Comparison of ENCODE assay signal across 10 cellular contexts in the genomic region with DNA sequence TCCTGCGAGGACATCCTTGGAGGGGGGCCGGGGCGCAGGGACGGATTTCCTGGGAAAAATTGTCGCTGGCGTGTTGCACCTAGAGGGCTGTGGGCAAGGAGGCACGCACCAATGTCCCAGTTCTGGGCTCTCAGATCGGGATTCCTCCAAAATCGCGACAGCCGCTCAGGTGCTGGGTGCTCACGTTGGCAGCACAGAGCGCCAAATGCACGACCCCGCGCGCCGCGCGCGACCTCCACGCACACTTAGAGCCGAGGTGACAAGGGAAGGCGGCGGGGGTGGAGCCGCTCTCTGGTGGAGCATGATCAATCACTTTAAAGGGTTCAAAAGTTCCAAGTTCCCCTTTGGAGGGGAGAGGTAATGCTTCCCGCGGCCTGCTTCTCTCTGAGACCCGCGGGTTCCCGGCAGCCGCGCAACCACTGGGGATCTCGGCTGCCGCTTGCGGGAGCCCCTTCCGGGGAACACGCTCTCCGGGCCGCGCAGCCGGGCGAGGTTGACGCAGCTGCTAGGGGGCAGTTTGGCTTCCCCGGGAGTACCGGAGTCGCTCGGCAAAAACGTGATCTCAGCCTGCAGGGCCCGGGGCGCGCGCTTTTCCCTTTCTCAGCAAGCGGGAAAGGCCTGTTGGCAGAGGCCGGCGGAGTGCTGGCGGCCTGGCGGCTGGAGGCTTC. TPM values are rescaled to one million over a fixed set of nuclear protein-coding genes. Genes with fewer than 3 reads are reported as not detected.
A peak's percentile ranks its signal among the peaks of the same experiment; 100 is the strongest.
DNase-seq lines count a peak whose midpoint lies in the region; ATAC-seq and TF ChIP-seq lines count a peak whose summit lies in the region.
"Had no signal": no experiment of that assay in that cellular context is flagged by ENCODE, and none has a peak within 500 bp of the region (broad histone marks: within the 10 kb centered on the region; RNA-seq: fewer than 3 reads in every experiment).

No MANE protein-coding gene starts in this region.

- peak overlapping the region; percentile 85 for H3K9ac ChIP-seq in mesendoderm (ENCODE audit: low read length)

- no peak overlapping the region for H3K23ac ChIP-seq in mesendoderm (ENCODE audit: low read length)

- no peak overlapping the region for H3K27ac Mint-ChIP-seq in activated naive CD4-positive, alpha-beta T cell treated with anti-CD3 and anti-CD28 coated beads, Interleukin-2, amount 10 ng/mL, durations not matched to agents 7 days and 5 days

- H3K56ac ChIP-seq in mesendoderm (ENCODE audit: low read length): peak overlapping the region; percentile 94

- H3K79me1 ChIP-seq in mesendoderm (ENCODE audit: low read length): no peaks in the 10 kb centered on the region

- peak overlapping the region; percentile 84 for H4K8ac ChIP-seq in mesendoderm (ENCODE audit: low read depth, low read length)

- peaks cover 55% of the 10 kb centered on the region for H3K4me1 ChIP-seq in ectodermal cell (ENCODE audit: control insufficient read depth, insufficient read depth, low read length)
- H3K4me1 ChIP-seq in mesendoderm (ENCODE audit: control insufficient read depth, low read depth, low read length): peaks cover 11% of the 10 kb centered on the region
- H3K4me1 ChIP-seq in tibial artery: peaks cover 0 to 26% (median 20%) of the 10 kb centered on the region in 4 donors

- H3K4ac ChIP-seq in mesendoderm (ENCODE audit: low read depth, low read length): peak overlapping the region; percentile 57

- peaks cover 5% of the 10 kb centered on the region for H3K79me2 ChIP-seq in mesendoderm (ENCODE audit: control insufficient read depth, insufficient read depth, low read length)

- H3K27me3 Mint-ChIP-seq in activated naive CD4-positive, alpha-beta T cell treated with anti-CD3 and anti-CD28 coated beads, Interleukin-2, amount 10 ng/mL, durations not matched to agents 7 days and 5 days: peaks cover 93% of the 10 kb centered on the region

- peak; percentile 32 for DNase-seq in activated naive CD4-positive, alpha-beta T cell treated with anti-CD3 and anti-CD28 coated beads, Interleukin-2, amount 10 ng/mL, durations not matched to agents 7 days and 5 days
- no peak for DNase-seq in activated naive CD4-positive, alpha-beta T cell treated with Interleukin-2 at 50 U/mL for 16 hours
- DNase-seq in mesendoderm (peak; percentile 87), tibial artery (no peak), SW 1271 (lab: John Stamatoyannopoulos, UW) (no peak), NCI-H748 treated with DMSO at 0.1 percent for 48 hours (lab: John Stamatoyannopoulos, UW) (no peak)

- no peak overlapping the region for H2AK5ac ChIP-seq in mesendoderm (ENCODE audit: low read length)

- peaks cover 22% of the 10 kb centered on the region for H3K4me1 Mint-ChIP-seq in activated naive CD4-positive, alpha-beta T cell treated with anti-CD3 and anti-CD28 coated beads, Interleukin-2, amount 10 ng/mL, durations not matched to agents 7 days and 5 days

- H3K18ac ChIP-seq in mesendoderm (ENCODE audit: low read length): peak overlapping the region; percentile 35

- H3K27me3 ChIP-seq in ectodermal cell (ENCODE audit: control insufficient read depth, insufficient read depth, low read length, poor library complexity, severe bottlenecking) (peaks cover 3% of the 10 kb centered on the region), mesendoderm (ENCODE audit: insufficient read depth, low read length, poor library complexity) (peaks cover 3% of the 10 kb centered on the region), tibial artery (peaks cover 0 to 28% of the 10 kb centered on the region in 2 donors)

- CTCF ChIA-PET in activated naive CD4-positive, alpha-beta T cell treated with anti-CD3 and anti-CD28 coated beads, Interleukin-2, amount 10 ng/mL, durations not matched to agents 7 days and 5 days (lab: Charles Lee): interaction anchor here (4.8 kb wide), 1 partner anchor 19 kb away, joined by 25 read pairs; no protein-coding TSS in a partner anchor

- H4K5ac ChIP-seq in mesendoderm (ENCODE audit: low read length): no peak overlapping the region

- peak overlapping the region; percentile 93 for H3K4me2 ChIP-seq in mesendoderm (ENCODE audit: low read length)

- no peak for TF ChIP-seq CTCF in tibial artery (IDR thresholded peaks at IDR 0.05)

- peak overlapping the region; percentile 84 for H2BK5ac ChIP-seq in mesendoderm (ENCODE audit: low read length)

- H2BK120ac ChIP-seq in mesendoderm (ENCODE audit: low read depth, low read length): no peak overlapping the region

- no peaks in the 10 kb centered on the region for H3K36me3 Mint-ChIP-seq in activated naive CD4-positive, alpha-beta T cell treated with anti-CD3 and anti-CD28 coated beads, Interleukin-2, amount 10 ng/mL, durations not matched to agents 7 days and 5 days

- H3K9me3 ChIP-seq in ectodermal cell (ENCODE audit: control insufficient read depth, low read length): no peaks in the 10 kb centered on the region
- no peaks in the 10 kb centered on the region for H3K9me3 ChIP-seq in tibial artery

- intact Hi-C loops in tibial artery (cut with DNase I; ENCODE audit: low total_unique reads): loop anchor here (10.0 kb wide), 3 partner anchors 205 to 1495 kb away; partner anchors contain the start of gene DNAJC1

- no peaks in the 10 kb centered on the region for H3K36me3 ChIP-seq in ectodermal cell (ENCODE audit: control insufficient read depth, insufficient read depth, low read length)
- no peaks in the 10 kb centered on the region for H3K36me3 ChIP-seq in mesendoderm (ENCODE audit: control insufficient read depth, insufficient read depth, low read length)
- H3K36me3 ChIP-seq in tibial artery: no peaks in the 10 kb centered on the region

- ATAC-seq in GM21737 (IDR thresholded peaks at IDR 0.05; ENCODE audit: unreplicated experiment): no peak
- ATAC-seq: esophagus mucosa had no signal

- H3K27ac ChIP-seq in ectodermal cell (ENCODE audit: insufficient read depth, low read depth, low read length, poor library complexity, severe bottlenecking): peak overlapping the region; percentile 80
- H3K27ac ChIP-seq in mesendoderm (ENCODE audit: low read depth, low read length): peak overlapping the region; percentile 9
- no peak overlapping the region for H3K27ac ChIP-seq in tibial artery
- H3K27ac ChIP-seq: RWPE1 had no signal

- H2BK15ac ChIP-seq in mesendoderm (replicated peaks; ENCODE audit: low read depth): no peak overlapping the region

- no peaks in the 10 kb centered on the region for H3K9me3 Mint-ChIP-seq in activated naive CD4-positive, alpha-beta T cell treated with anti-CD3 and anti-CD28 coated beads, Interleukin-2, amount 10 ng/mL, durations not matched to agents 7 days and 5 days

- WGBS in ectodermal cell, 2 experiments: 1% methylated on average over 58 of the region's 58 CpGs
- WGBS in mesendoderm (ENCODE audit: extremely low coverage, insufficient coverage, low lambda C conversion rate): no CpG with 5 or more reads among the region's 58 CpGs

- H3K4me3 ChIP-seq in ectodermal cell (ENCODE audit: insufficient read depth, low read depth, low read length) (peak overlapping the region; percentile 45), mesendoderm (ENCODE audit: low read length) (peak overlapping the region; percentile 39), tibial artery (peak overlapping the region; percentile 15 to 38)

- H3K4me3 Mint-ChIP-seq in activated naive CD4-positive, alpha-beta T cell treated with anti-CD3 and anti-CD28 coated beads, Interleukin-2, amount 10 ng/mL, durations not matched to agents 7 days and 5 days: no peak overlapping the region

RNA-seq across cellular contexts. Expression of gene SKIDA1, which starts 25.4 kb away (rescaled TPM):
- 126 TPM for polyA plus RNA-seq in ectodermal cell (2013, experiment 1 of 4)
- 107 TPM for polyA plus RNA-seq in ectodermal cell (2013, experiment 2 of 4)
- 98.2 TPM for polyA plus RNA-seq in ectodermal cell (2013, experiment 3 of 4)
- polyA plus RNA-seq in ectodermal cell (2013, experiment 4 of 4): 116 TPM
- polyA plus RNA-seq in mesendoderm (2013, experiment 1 of 2): 1.6 TPM
- polyA plus RNA-seq in mesendoderm (2013, experiment 2 of 2): 1.7 TPM

RNA-seq across cellular contexts. Expression of gene MLLT10, which starts 34.0 kb away (rescaled TPM):
- 56.5 TPM for polyA plus RNA-seq in ectodermal cell (2013, experiment 1 of 4)
- polyA plus RNA-seq in ectodermal cell (2013, experiment 2 of 4): 63.5 TPM
- 51.2 TPM for polyA plus RNA-seq in ectodermal cell (2013, experiment 3 of 4)
- 51.5 TPM for polyA plus RNA-seq in ectodermal cell (2013, experiment 4 of 4)
- 37.4 TPM for polyA plus RNA-seq in mesendoderm (2013, experiment 1 of 2)
- polyA plus RNA-seq in mesendoderm (2013, experiment 2 of 2): 40.3 TPM

Comparison
In these comparisons a context has a peak if more than half of its experiments do, and no peak if none do; other contexts are left out.
1. DNase-seq: peak in activated naive CD4-positive, alpha-beta T cell treated with anti-CD3 and anti-CD28 coated beads, Interleukin-2, amount 10 ng/mL, durations not matched to agents 7 days and 5 days (single experiment) and mesendoderm (single experiment); none in activated naive CD4-positive, alpha-beta T cell treated with Interleukin-2 at 50 U/mL for 16 hours (single experiment), tibial artery (0 of 2), SW 1271 (0 of 2) and NCI-H748 treated with DMSO at 0.1 percent for 48 hours (single experiment).
2. H3K27ac ChIP-seq: peak in ectodermal cell (single experiment) and mesendoderm (single experiment); none in tibial artery (0 of 2).
3. Peak in every context shown above with its lines, with median percentiles within 50 percentile points of each other: H3K4me3 ChIP-seq.